ENCODE assay signal across 8 cellular contexts in the genomic region with DNA sequence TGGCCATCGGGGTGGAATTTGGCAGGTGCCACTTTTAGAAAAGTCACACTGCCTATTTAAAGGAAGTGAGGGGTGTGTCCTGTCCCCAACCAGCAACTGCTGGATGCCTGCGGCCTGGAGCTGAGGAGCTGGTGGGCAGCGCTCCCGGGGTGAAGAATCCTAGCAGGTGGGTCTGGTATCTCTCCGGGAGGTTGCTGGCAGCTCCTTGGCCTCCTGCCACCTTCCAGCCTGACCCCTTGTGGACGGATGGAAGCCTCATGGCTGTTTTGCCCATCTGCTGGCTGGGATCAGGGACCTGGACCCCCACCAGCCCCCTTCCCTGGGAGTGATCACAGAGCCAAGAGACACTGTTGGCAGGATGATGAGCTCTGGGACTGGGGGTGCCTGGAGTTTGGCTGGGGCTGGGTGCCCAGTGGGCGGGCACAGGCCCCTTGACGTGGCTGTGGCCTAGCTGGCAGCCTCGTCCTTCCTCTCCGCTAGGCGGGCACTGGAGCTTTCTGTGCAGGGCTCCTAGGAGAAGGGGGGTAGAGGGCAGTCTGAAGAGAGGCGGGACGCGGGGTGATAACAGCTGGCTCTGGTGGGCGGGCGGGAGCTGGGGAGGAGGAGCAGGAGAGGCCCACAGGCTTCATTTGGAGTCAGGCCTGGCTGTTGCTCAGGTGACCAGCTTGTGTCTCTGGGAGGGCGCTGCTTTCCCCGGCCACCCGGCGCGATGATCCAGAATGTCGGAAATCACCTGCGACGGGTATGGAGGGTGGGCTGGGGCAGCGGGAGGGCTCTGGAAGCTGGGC. TPM values are rescaled to one million over a fixed set of nuclear protein-coding genes. Genes with fewer than 3 reads are reported as not detected.
DNase-seq lines count a peak whose midpoint lies in the region; FAIRE-seq and TF ChIP-seq lines count a peak whose summit lies in the region.

A gene (plus strand): TSS at position 628 of the 788 bp plus-strand sequence. CDS start 82 bp downstream, at position 710.

- no peaks in the 10 kb centered on the region for H3K9me3 ChIP-seq in adipocyte (ENCODE audit: control insufficient read depth, low read length)

- H3K4me3 ChIP-seq in adipocyte (ENCODE audit: low read length), result no peak within 1 kb of the TSS

- no peak within 1 kb of the TSS for H3K9ac ChIP-seq in adipocyte (ENCODE audit: low read length)

- H3K36me3 ChIP-seq in adipocyte (ENCODE audit: control insufficient read depth, insufficient read depth, low read length, severe bottlenecking), result no peaks in the 10 kb centered on the region

- peaks cover 9% of the 10 kb centered on the region for H3K4me1 ChIP-seq in adipocyte (ENCODE audit: control insufficient read depth, insufficient read depth, low read length)

- DNase-seq in A172 (ENCODE audit: low spot score) (peak; percentile 57), adipocyte (ENCODE audit: low read depth) (peak; percentile 22), cardiac septum (ENCODE audit: low spot score) (peak; percentile 93), posterior vena cava (ENCODE audit: low spot score) (peak; percentile 91), activated T-cell treated with anti-CD3 and anti-CD28 coated beads for 4 hours (no peak), GM12892 (ENCODE audit: insufficient read length) (no peak), T-helper 1 cell (no peak)

- FAIRE-seq in GM12892 (lab: Jason Lieb, UNC), result no peak

- H3K27me3 ChIP-seq in adipocyte (replicated peaks; ENCODE audit: control insufficient read depth, insufficient read depth, low read length), result no peaks in the 10 kb centered on the region

- intact Hi-C loops in cardiac septum (cut with DNase I) (loop anchor here (1.0 to 5.0 kb wide), 4 partner anchors 34 to 97 kb away; no protein-coding TSS in a partner anchor), posterior vena cava (cut with DNase I) (no loop called here)

- 0 out of 2 replicates have a peak, but pooled peaks have one; percentile 11 for TF ChIP-seq RAD21 in Ishikawa (IDR thresholded peaks at IDR 0.05; ENCODE audit: low read depth)

- no peak for TF ChIP-seq POLR2A in GM12892 (IDR thresholded peaks at IDR 0.05; ENCODE audit: low read depth, low read length)

- TF ChIP-seq EP300 in Ishikawa (IDR thresholded peaks at IDR 0.05; ENCODE audit: borderline replicate concordance), result no peak

TF ChIP-seq in Ishikawa, 13 proteins besides CTCF, POLR2A, EP300 and RAD21:
- TF ChIP-seq NFIC (IDR thresholded peaks at IDR 0.05) (peak; percentile 53; the same call in 1 of the 2 replicates), CEBPB (IDR thresholded peaks at IDR 0.05) (no peak)

RNA-seq across cellular contexts. Expression of the gene that starts here (rescaled TPM):
- total RNA-seq in A172 (2014; rRNA removed; shearing (Covaris generic)), result 3.0 and 4.7 TPM in 2 replicates
- total RNA-seq in cardiac septum (44.1 TPM), posterior vena cava (10 to 100 TPM in 1 of 2 donors, 1 to 10 TPM in 1; 6.5 to 10.3 TPM)
- polyA plus RNA-seq in GM12892 (2012; ENCODE audit: missing spikeins), result 1.3 TPM

Comparison
In these comparisons a context has a peak if more than half of its experiments do, and no peak if none do; other contexts are left out.
1. DNase-seq: peak in A172 (single experiment), adipocyte (single experiment), cardiac septum (single experiment) and posterior vena cava (single experiment); none in activated T-cell treated with anti-CD3 and anti-CD28 coated beads for 4 hours (single experiment), GM12892 (single experiment) and T-helper 1 cell (0 of 5).